In genomic region chr7:92830047-92830446, GRCh38 we compare ENCODE assay signal across 15 cellular contexts. TPM values are rescaled to one million over a fixed set of nuclear protein-coding genes. Genes with fewer than 3 reads are reported as not detected.
DNase-seq lines count a peak whose midpoint lies in the region; ATAC-seq, FAIRE-seq and TF ChIP-seq lines count a peak whose summit lies in the region.
"Had no signal": no experiment of that assay in that cellular context is flagged by ENCODE, and none has a peak within 500 bp of the region (broad histone marks: within the 10 kb centered on the region; RNA-seq: fewer than 3 reads in every experiment).

No MANE protein-coding gene starts in this region.

- WGBS in SK-N-SH (ENCODE audit: low lambda C conversion rate) = 83% methylated on average over 1 of the region's 1 CpG

- peaks cover 31 to 41% of the 10 kb centered on the region in 2 experiments; a peak in 3 of 4 replicates for H3K4me1 ChIP-seq in SK-N-SH (ENCODE audit: control insufficient read depth in 1 of 2, insufficient read depth in 2 of 2, low read depth in 1 of 2, low read length in 1 of 2)
- peaks cover 0 to 6% of the 10 kb centered on the region in 2 donors for H3K4me1 ChIP-seq in ascending aorta

- peak overlapping the region; percentile 91 for H3K4me2 ChIP-seq in SK-N-SH

- no peak overlapping the region for H3K27ac Mint-ChIP-seq in Calu3 (ENCODE audit: unreplicated experiment)
- no peak overlapping the region for H3K27ac Mint-ChIP-seq in glutamatergic neuron (ENCODE audit: unreplicated experiment)

- no peaks in the 10 kb centered on the region for H3K27me3 Mint-ChIP-seq in Calu3 (ENCODE audit: unreplicated experiment)
- peaks cover 5% of the 10 kb centered on the region for H3K27me3 Mint-ChIP-seq in glutamatergic neuron (ENCODE audit: unreplicated experiment)

- no peak for ATAC-seq in GM18909 (IDR thresholded peaks at IDR 0.05; ENCODE audit: poor library complexity, unreplicated experiment)
- ATAC-seq: HCT116, upper lobe of right lung had no signal

- DNase-seq in Calu3 (no peak), SK-N-SH (no peak), glutamatergic neuron (no peak), NCI-H774 (lab: John Stamatoyannopoulos, UW) (no peak), ascending aorta (ENCODE audit: low spot score in 2 of 2) (no peak), NOMO-1 treated with dmso at 0.1 percent for 144 hours (lab: John Stamatoyannopoulos, UW; ENCODE audit: unreplicated experiment) (no peak)
- DNase-seq: activated CD4-positive, alpha-beta T cell treated with anti-CD3 and anti-CD28 coated beads for 48 hours; COR-L47; midbrain; NCI-H446 treated with DMSO at 0.1 percent for 48 hours; upper lobe of right lung had no signal

- H3K36me3 Mint-ChIP-seq in Calu3 (ENCODE audit: insufficient read depth, unreplicated experiment) = peaks cover 62% of the 10 kb centered on the region
- no peaks in the 10 kb centered on the region for H3K36me3 Mint-ChIP-seq in glutamatergic neuron (ENCODE audit: unreplicated experiment)

- H3K4me1 Mint-ChIP-seq in Calu3 (ENCODE audit: low read depth, unreplicated experiment) (peaks cover 27% of the 10 kb centered on the region), glutamatergic neuron (ENCODE audit: low read depth, unreplicated experiment) (peaks cover 42% of the 10 kb centered on the region)

- no TSS peak for BruUV-seq in Calu3 (replicated peaks; lab: Mats Ljungman, UMichigan)

- H3F3A ChIP-seq in SK-N-SH (replicated peaks; ENCODE audit: insufficient read depth) = peaks cover 29% of the 10 kb centered on the region

- H3K27me3 ChIP-seq in SK-N-SH (ENCODE audit: insufficient read depth) (no peaks in the 10 kb centered on the region), ascending aorta (no peaks in the 10 kb centered on the region)
- H3K27me3 ChIP-seq: upper lobe of right lung had no signal

- H3K9me3 ChIP-seq in SK-N-SH (no peaks in the 10 kb centered on the region), ascending aorta (no peaks in the 10 kb centered on the region)
- H3K9me3 ChIP-seq: upper lobe of right lung had no signal

- no peaks in the 10 kb centered on the region for H3K9me2 ChIP-seq in SK-N-SH

- peaks cover 38% of the 10 kb centered on the region for H4K20me1 ChIP-seq in SK-N-SH (ENCODE audit: insufficient read depth)

- CTCF ChIA-PET in Calu3 (lab: Charles Lee) (interaction anchor here (2.7 kb wide), 1 partner anchor 135 kb away, joined by 8 read pairs; no protein-coding TSS in a partner anchor), SK-N-SH (lab: Yijun Ruan, JAX) (interaction anchor here (1.1 to 5.2 kb wide), 4 partner anchors 63 to 211 kb away, joined by 3 to 96 read pairs (median 45); no protein-coding TSS in a partner anchor)

- no peak for TF ChIP-seq CTCF in Calu3 (IDR thresholded peaks at IDR 0.05; ENCODE audit: unreplicated experiment)
- no peak for TF ChIP-seq CTCF in SK-N-SH (IDR thresholded peaks at IDR 0.05)
- TF ChIP-seq CTCF in glutamatergic neuron (IDR thresholded peaks at IDR 0.05; ENCODE audit: partially characterized antibody, unreplicated experiment) = no peak
- no peak for TF ChIP-seq CTCF in ascending aorta (IDR thresholded peaks at IDR 0.05)

- H3K9me3 Mint-ChIP-seq in Calu3 (ENCODE audit: low read depth, unreplicated experiment) = no peaks in the 10 kb centered on the region
- H3K9me3 Mint-ChIP-seq in glutamatergic neuron (ENCODE audit: unreplicated experiment) = peaks cover 11% of the 10 kb centered on the region

- peaks cover 100% of the 10 kb centered on the region for H3K79me2 ChIP-seq in SK-N-SH (ENCODE audit: insufficient read depth)

- peak in 1 of 2 experiments; percentile 43; a peak in 1 of 4 replicates for TF ChIP-seq EP300 in SK-N-SH (IDR thresholded peaks at IDR 0.05; ENCODE audit: borderline replicate concordance in 1 of 2, low read depth in 1 of 2, low read length in 1 of 2)

- no peak for TF ChIP-seq RAD21 in SK-N-SH (IDR thresholded peaks at IDR 0.05; ENCODE audit: low read length)

- intact Hi-C loops in Calu3 (cut with micrococcal nuclease; ENCODE audit: unreplicated experiment) = loop anchor here (5.0 to 10.0 kb wide), 2 partner anchors 227 to 305 kb away; partner anchors contain the start of genes PEX1 and RBM48
- intact Hi-C loops in ascending aorta (cut with DNase I) = loop anchor here (10.0 kb wide), 1 partner anchor 225 kb away; no protein-coding TSS in a partner anchor

- peak overlapping the region; percentile 95 for H3K9ac ChIP-seq in SK-N-SH

- peak overlapping the region; percentile 80 to 88 for H3K4me3 ChIP-seq in SK-N-SH (ENCODE audit: low read depth in 2 of 2, low read length in 1 of 2)
- H3K4me3 ChIP-seq in ascending aorta = no peak overlapping the region
- H3K4me3 ChIP-seq: upper lobe of right lung had no signal

- peak; percentile 57 for FAIRE-seq in A204.1 (lab: Jason Lieb, UNC)
- FAIRE-seq: bronchial epithelial cell had no signal

- peaks cover 62 to 68% of the 10 kb centered on the region in 2 experiments for H3K36me3 ChIP-seq in SK-N-SH (replicated peaks in 1 of 2; ENCODE audit: control insufficient read depth in 1 of 2, insufficient read depth in 2 of 2, low read length in 1 of 2)
- H3K36me3 ChIP-seq in ascending aorta = no peaks in the 10 kb centered on the region
- H3K36me3 ChIP-seq: upper lobe of right lung had no signal

- H3K27ac ChIP-seq in SK-N-SH (ENCODE audit: low read depth in 2 of 2, low read length in 1 of 2) (peak overlapping the region; percentile 95 to 96), ascending aorta (no peak overlapping the region)
- H3K27ac ChIP-seq: upper lobe of right lung had no signal

- POLR2A ChIA-PET in SK-N-SH (lab: Yijun Ruan, JAX) = no interaction called here

- H2AFZ ChIP-seq in SK-N-SH (ENCODE audit: low read depth) = no peak overlapping the region

- peak overlapping the region; percentile 79 for H3K4me3 Mint-ChIP-seq in Calu3 (ENCODE audit: low read depth, unreplicated experiment)
- H3K4me3 Mint-ChIP-seq in glutamatergic neuron (ENCODE audit: unreplicated experiment) = peak overlapping the region; percentile 95

TF ChIP-seq in SK-N-SH, 30 proteins besides CTCF, POLR2A, EP300 and RAD21:
- TF ChIP-seq RFX5 (IDR thresholded peaks at IDR 0.05; ENCODE audit: low read length) = no peak
- TF ChIP-seq GATA2 (CRISPR knock-in tag; IDR thresholded peaks at IDR 0.05) = no peak
- TF ChIP-seq CHD2 (IDR thresholded peaks at IDR 0.05; ENCODE audit: low read length, partially characterized antibody) = no peak
- TF ChIP-seq USF1 (IDR thresholded peaks at IDR 0.05; ENCODE audit: borderline replicate concordance, low read depth) = no peak
- TF ChIP-seq IRF3 (IDR thresholded peaks at IDR 0.05; ENCODE audit: low read depth, low read length) = no peak
- TF ChIP-seq RXRA (IDR thresholded peaks at IDR 0.05; ENCODE audit: borderline replicate concordance, low read depth) = no peak
- no peak for TF ChIP-seq MXI1 (IDR thresholded peaks at IDR 0.05; ENCODE audit: low read depth, low read length)
- no peak for TF ChIP-seq TCF12 (IDR thresholded peaks at IDR 0.05)
- no peak for TF ChIP-seq NFIC (IDR thresholded peaks at IDR 0.05; ENCODE audit: borderline replicate concordance)
- TF ChIP-seq TEAD4 (IDR thresholded peaks at IDR 0.05; ENCODE audit: borderline replicate concordance, insufficient read depth) = no peak
- TF ChIP-seq SIN3A (IDR thresholded peaks at IDR 0.05; ENCODE audit: borderline replicate concordance, low read depth, low read length) = no peak
- TF ChIP-seq RCOR1 (IDR thresholded peaks at IDR 0.05; ENCODE audit: low read length) = no peak
- no peak for TF ChIP-seq PBX3 (IDR thresholded peaks at IDR 0.05)
- no peak for TF ChIP-seq FOSL2 (IDR thresholded peaks at IDR 0.05; ENCODE audit: borderline replicate concordance, low read depth)
- TF ChIP-seq MEF2A (IDR thresholded peaks at IDR 0.05; ENCODE audit: borderline replicate concordance, low read depth) = no peak
- TF ChIP-seq YY1 (IDR thresholded peaks at IDR 0.05; ENCODE audit: low read depth) = no peak
- no peak for TF ChIP-seq POLR2AphosphoS5 (IDR thresholded peaks at IDR 0.05; ENCODE audit: low read depth, low read length)

RNA-seq across cellular contexts. Expression of gene CDK6, which starts 6.3 kb away (rescaled TPM):
- total RNA-seq in Calu3 (2022) = 67.7 and 87.9 TPM in 2 replicates
- polyA plus RNA-seq in SK-N-SH (2012; rRNA removed) = 30.3 and 33.2 TPM in 2 replicates
- polyA plus RNA-seq in SK-N-SH (2012; cell fraction: cytosol; rRNA removed) = 29.6 and 31.5 TPM in 2 replicates
- 53.3 and 69.9 TPM in 2 replicates for polyA plus RNA-seq in SK-N-SH (2012; cell fraction: nucleus; rRNA removed)
- total RNA-seq in glutamatergic neuron (ENCODE audit: unreplicated experiment) = 111 TPM
- 7.3 TPM for total RNA-seq in ascending aorta

Comparison
In these comparisons a context has a peak if more than half of its experiments do, and no peak if none do; other contexts are left out.
1. H3K27ac ChIP-seq: peak in SK-N-SH (2 of 2); none in ascending aorta (0 of 2).
2. H3K4me3 ChIP-seq: peak in SK-N-SH (2 of 2); none in ascending aorta (0 of 2).